ENCODE assay signal across 1 cellular context in the genomic region with DNA sequence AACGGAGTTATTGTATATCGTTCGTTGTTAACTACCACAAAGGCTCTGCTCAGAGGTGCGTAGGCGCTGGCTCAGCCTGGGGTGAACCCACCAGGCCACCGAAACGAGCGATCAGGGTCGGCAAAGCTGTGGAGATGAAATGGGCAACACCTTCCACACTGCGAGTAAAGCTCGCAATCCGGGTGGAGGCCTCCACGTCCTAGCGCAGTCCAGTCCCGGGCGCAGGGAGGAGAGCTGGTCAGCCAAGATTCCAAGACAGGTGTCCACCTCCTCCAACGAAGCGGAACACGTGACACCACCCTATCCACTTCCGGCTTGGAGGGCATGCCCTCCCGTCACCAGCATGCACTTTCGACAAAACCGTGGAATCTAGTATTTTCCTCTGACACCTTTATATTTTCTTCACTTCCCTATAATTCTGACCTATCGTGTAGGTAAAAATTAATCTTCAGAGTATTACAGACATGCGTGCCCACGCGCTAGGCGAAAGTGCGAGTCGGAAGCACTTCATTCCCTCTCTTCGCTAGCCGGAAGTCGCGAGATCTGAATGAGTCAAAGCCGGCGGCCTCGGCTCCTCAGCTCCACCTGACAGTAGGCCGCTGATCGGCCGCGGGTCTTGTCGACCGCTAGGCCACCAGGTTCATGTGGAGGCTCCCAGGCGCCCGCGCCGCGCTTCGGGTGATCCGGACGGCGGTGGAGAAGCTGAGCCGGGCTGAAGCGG.
TF ChIP-seq lines count a peak whose summit lies in the region.

Gene PDE12 (plus strand): TSS at position 537 of the 721 bp plus-strand sequence. CDS start 106 bp downstream, at position 643.

TF ChIP-seq in HEK293, 187 proteins besides CTCF, POLR2A, EP300 and RAD21 (continued from another document and continues in another):
- no peak for TF ChIP-seq PRDM2 (tag by site-specific recombination; IDR thresholded peaks at IDR 0.05; ENCODE audit: borderline replicate concordance)
- no peak for TF ChIP-seq ZNF621 (tag by site-specific recombination; IDR thresholded peaks at IDR 0.05)
- peak; percentile 60; the same call in 1 of the 2 replicates for TF ChIP-seq ZBTB20 (tag by site-specific recombination; IDR thresholded peaks at IDR 0.05)
- TF ChIP-seq ZSCAN16 (tag by site-specific recombination; IDR thresholded peaks at IDR 0.05): no peak
- TF ChIP-seq ZNF391 (tag by site-specific recombination; IDR thresholded peaks at IDR 0.05; ENCODE audit: borderline replicate concordance, low read depth): peak; percentile 73; the same call in 1 of the 2 replicates
- no peak for TF ChIP-seq ZNF623 (tag by site-specific recombination; IDR thresholded peaks at IDR 0.05)
- TF ChIP-seq ZBTB49 (tag by site-specific recombination; IDR thresholded peaks at IDR 0.05; ENCODE audit: low read depth): no peak
- TF ChIP-seq PATZ1 (tag by site-specific recombination; IDR thresholded peaks at IDR 0.05): peak; percentile 68
- no peak for TF ChIP-seq ZNF169 (tag by site-specific recombination; IDR thresholded peaks at IDR 0.05)
- TF ChIP-seq ZBTB7A (tag by site-specific recombination; IDR thresholded peaks at IDR 0.05; ENCODE audit: low read depth): no peak
- TF ChIP-seq, protein P1, sequence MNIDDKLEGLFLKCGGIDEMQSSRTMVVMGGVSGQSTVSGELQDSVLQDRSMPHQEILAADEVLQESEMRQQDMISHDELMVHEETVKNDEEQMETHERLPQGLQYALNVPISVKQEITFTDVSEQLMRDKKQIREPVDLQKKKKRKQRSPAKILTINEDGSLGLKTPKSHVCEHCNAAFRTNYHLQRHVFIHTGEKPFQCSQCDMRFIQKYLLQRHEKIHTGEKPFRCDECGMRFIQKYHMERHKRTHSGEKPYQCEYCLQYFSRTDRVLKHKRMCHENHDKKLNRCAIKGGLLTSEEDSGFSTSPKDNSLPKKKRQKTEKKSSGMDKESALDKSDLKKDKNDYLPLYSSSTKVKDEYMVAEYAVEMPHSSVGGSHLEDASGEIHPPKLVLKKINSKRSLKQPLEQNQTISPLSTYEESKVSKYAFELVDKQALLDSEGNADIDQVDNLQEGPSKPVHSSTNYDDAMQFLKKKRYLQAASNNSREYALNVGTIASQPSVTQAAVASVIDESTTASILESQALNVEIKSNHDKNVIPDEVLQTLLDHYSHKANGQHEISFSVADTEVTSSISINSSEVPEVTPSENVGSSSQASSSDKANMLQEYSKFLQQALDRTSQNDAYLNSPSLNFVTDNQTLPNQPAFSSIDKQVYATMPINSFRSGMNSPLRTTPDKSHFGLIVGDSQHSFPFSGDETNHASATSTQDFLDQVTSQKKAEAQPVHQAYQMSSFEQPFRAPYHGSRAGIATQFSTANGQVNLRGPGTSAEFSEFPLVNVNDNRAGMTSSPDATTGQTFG (tag by site-specific recombination; IDR thresholded peaks at IDR 0.05; ENCODE audit: borderline replicate concordance): no peak
- TF ChIP-seq ZNF202 (tag by site-specific recombination; IDR thresholded peaks at IDR 0.05; ENCODE audit: borderline replicate concordance): no peak
- no peak for TF ChIP-seq ZNF792 (tag by site-specific recombination; IDR thresholded peaks at IDR 0.05)
- no peak for TF ChIP-seq MEIS1 (CRISPR knock-in tag; IDR thresholded peaks at IDR 0.05; ENCODE audit: borderline replicate concordance)
- TF ChIP-seq KLF9 (tag by site-specific recombination; IDR thresholded peaks at IDR 0.05; ENCODE audit: low read depth): peak; percentile 69
- peak; percentile 24; the same call in 1 of the 2 replicates for TF ChIP-seq ZSCAN5A (tag by site-specific recombination; IDR thresholded peaks at IDR 0.05)
- TF ChIP-seq ZNF837 (tag by site-specific recombination; IDR thresholded peaks at IDR 0.05): no peak
- no peak for TF ChIP-seq ZNF223 (tag by site-specific recombination; IDR thresholded peaks at IDR 0.05)
- no peak for TF ChIP-seq RBAK (tag by site-specific recombination; IDR thresholded peaks at IDR 0.05)
- peak; percentile 72; the same call in 1 of the 2 replicates for TF ChIP-seq ZNF501 (tag by site-specific recombination; IDR thresholded peaks at IDR 0.05)
- TF ChIP-seq ZNF549 (tag by site-specific recombination; IDR thresholded peaks at IDR 0.05): no peak
- TF ChIP-seq SP7 (tag by site-specific recombination; IDR thresholded peaks at IDR 0.05): peak; percentile 93
- TF ChIP-seq ZNF341 (tag by site-specific recombination; IDR thresholded peaks at IDR 0.05; ENCODE audit: low read depth): peak; percentile 41; the same call in 1 of the 2 replicates
- no peak for TF ChIP-seq PRDM1 (tag by site-specific recombination; IDR thresholded peaks at IDR 0.05)
- peak; percentile 34 for TF ChIP-seq SETDB1 (IDR thresholded peaks at IDR 0.05; ENCODE audit: insufficient read length, low read length)
- peak; percentile 84 for TF ChIP-seq YY2 (tag by site-specific recombination; IDR thresholded peaks at IDR 0.05)
- peak; percentile 79; the same call in 1 of the 2 replicates for TF ChIP-seq ZNF2 (tag by site-specific recombination; IDR thresholded peaks at IDR 0.05)
- TF ChIP-seq, protein P2, sequence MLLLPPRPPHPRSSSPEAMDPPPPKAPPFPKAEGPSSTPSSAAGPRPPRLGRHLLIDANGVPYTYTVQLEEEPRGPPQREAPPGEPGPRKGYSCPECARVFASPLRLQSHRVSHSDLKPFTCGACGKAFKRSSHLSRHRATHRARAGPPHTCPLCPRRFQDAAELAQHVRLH (tag by site-specific recombination; IDR thresholded peaks at IDR 0.05): peak; percentile 95
- TF ChIP-seq SP2 (tag by site-specific recombination; IDR thresholded peaks at IDR 0.05): peak; percentile 75
- TF ChIP-seq IKZF3 (tag by site-specific recombination; IDR thresholded peaks at IDR 0.05): peak; percentile 56
- 0 out of 2 replicates have a peak, but pooled peaks have one; percentile 38 for TF ChIP-seq PRDM10 (tag by site-specific recombination; IDR thresholded peaks at IDR 0.05)
- TF ChIP-seq ZNF350 (tag by site-specific recombination; IDR thresholded peaks at IDR 0.05): no peak
- TF ChIP-seq MZF1 (tag by site-specific recombination; IDR thresholded peaks at IDR 0.05; ENCODE audit: borderline replicate concordance): no peak
- TF ChIP-seq, protein P3, sequence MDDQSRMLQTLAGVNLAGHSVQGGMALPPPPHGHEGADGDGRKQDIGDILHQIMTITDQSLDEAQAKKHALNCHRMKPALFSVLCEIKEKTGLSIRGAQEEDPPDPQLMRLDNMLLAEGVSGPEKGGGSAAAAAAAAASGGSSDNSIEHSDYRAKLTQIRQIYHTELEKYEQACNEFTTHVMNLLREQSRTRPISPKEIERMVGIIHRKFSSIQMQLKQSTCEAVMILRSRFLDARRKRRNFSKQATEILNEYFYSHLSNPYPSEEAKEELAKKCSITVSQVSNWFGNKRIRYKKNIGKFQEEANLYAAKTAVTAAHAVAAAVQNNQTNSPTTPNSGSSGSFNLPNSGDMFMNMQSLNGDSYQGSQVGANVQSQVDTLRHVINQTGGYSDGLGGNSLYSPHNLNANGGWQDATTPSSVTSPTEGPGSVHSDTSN (CRISPR knock-in tag; IDR thresholded peaks at IDR 0.05): no peak
- TF ChIP-seq ZNF596 (tag by site-specific recombination; IDR thresholded peaks at IDR 0.05): no peak
